Comparison of ENCODE assay signal across 24 cellular contexts in the genomic region with DNA sequence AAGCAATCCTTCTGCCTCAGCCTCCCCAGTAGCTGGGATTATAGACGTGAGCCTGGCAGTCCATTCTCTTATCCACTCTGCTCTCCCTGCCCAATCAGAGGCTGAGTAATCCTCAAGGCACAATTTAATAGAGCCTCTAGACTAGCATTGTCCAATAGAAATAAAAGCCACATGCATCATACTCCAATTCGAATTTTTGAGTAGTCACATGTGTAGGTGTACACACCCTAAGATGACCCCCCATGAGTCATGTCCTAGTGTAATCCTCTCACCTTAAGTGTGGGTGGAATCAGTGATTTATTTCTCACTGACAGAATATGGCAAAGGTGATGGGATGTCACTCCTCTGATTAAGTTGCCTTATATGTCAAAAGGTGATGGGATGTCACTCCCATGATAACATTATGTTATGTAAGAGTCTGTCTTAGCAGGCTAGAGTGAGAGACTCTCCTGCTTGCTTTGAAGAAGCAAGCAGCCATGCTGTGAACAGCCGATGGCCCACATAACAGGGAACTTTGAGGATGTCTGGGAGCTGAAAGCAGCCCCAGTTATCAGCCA.
DNase-seq lines count a peak whose midpoint lies in the region; ATAC-seq and TF ChIP-seq lines count a peak whose summit lies in the region.
"Had no signal": no experiment of that assay in that cellular context is flagged by ENCODE, and none has a peak within 500 bp of the region (broad histone marks: within the 10 kb centered on the region; RNA-seq: fewer than 3 reads in every experiment).

No MANE protein-coding gene starts in this region.

- no peak overlapping the region for H3K27ac Mint-ChIP-seq in natural killer cell
- H3K27ac Mint-ChIP-seq: CD4-positive, CD25-positive, alpha-beta regulatory T cell; H9 had no signal

- DNase-seq in PC-3 (peak; percentile 16), SW480 (ENCODE audit: low spot score) (peak; percentile 69), epithelial cell of esophagus (ENCODE audit: low read depth) (peak; percentile 74), psoas muscle (no peak), natural killer cell (no peak), PC-9 (no peak), right lobe of liver (no peak)
- DNase-seq: BE2C; CD4-positive, CD25-positive, alpha-beta regulatory T cell; EL; GF-D8; GM23248; H9; MM.1S; NCI-H1092; NCI-H1436; NCI-H187 treated with DMSO at 0.1 percent for 48 hours; NCI-H2107; NCI-H446 treated with DMSO at 0.1 percent for 48 hours; NCI-H526 treated with DMSO at 0.1 percent for 48 hours; OCI-M1; RPMI8226; SIG-M5; SK-N-SH had no signal

- H3K4me2 ChIP-seq in PC-3 (ENCODE audit: low read length): no peak overlapping the region
- H3K4me2 ChIP-seq in PC-9: no peak overlapping the region
- H3K4me2 ChIP-seq: SK-N-SH had no signal

- intact Hi-C loops in PC-3 (cut with micrococcal nuclease): no loop called here
- intact Hi-C loops in psoas muscle (cut with DNase I): no loop called here
- intact Hi-C loops in natural killer cell (cut with micrococcal nuclease): no loop called here
- intact Hi-C loops in PC-9 (cut with micrococcal nuclease; ENCODE audit: unreplicated experiment): no loop called here
- intact Hi-C loops in right lobe of liver (cut with DNase I): no loop called here

- H3K9ac ChIP-seq in PC-3 (ENCODE audit: low read length): no peak overlapping the region
- H3K9ac ChIP-seq: GM23248, SK-N-SH had no signal

- no peak for TF ChIP-seq POLR2A in right lobe of liver (IDR thresholded peaks at IDR 0.05)

- TF ChIP-seq CTCF in PC-3 (conservative IDR thresholded peaks at IDR 0.05; ENCODE audit: low read depth, low read length) (no peak), epithelial cell of esophagus (IDR thresholded peaks at IDR 0.05; ENCODE audit: insufficient read depth, low read depth, low read length, missing control alignments) (no peak), psoas muscle (IDR thresholded peaks at IDR 0.05) (no peak), natural killer cell (IDR thresholded peaks at IDR 0.05) (no peak), PC-9 (conservative IDR thresholded peaks at IDR 0.05) (no peak), right lobe of liver (IDR thresholded peaks at IDR 0.05) (no peak)

- H3K9me3 ChIP-seq in PC-3 (ENCODE audit: low read length) (no peaks in the 10 kb centered on the region), psoas muscle (peaks cover 8% of the 10 kb centered on the region), PC-9 (ENCODE audit: insufficient read depth, low read depth) (peaks cover 5% of the 10 kb centered on the region; the same call in 1 of the 2 replicates), right lobe of liver (no peaks in the 10 kb centered on the region)
- H3K9me3 ChIP-seq: BE2C, SK-N-SH had no signal

- POLR2A ChIA-PET in PC-3 (lab: Charles Lee; ENCODE audit: unreplicated experiment) (no interaction called here), PC-9 (lab: Charles Lee; ENCODE audit: unreplicated experiment) (no interaction called here)

- H3K79me2 ChIP-seq in PC-3 (ENCODE audit: low read length): no peaks in the 10 kb centered on the region
- no peaks in the 10 kb centered on the region for H3K79me2 ChIP-seq in PC-9 (ENCODE audit: low read depth)

- H3K27me3 ChIP-seq in PC-3 (ENCODE audit: low read length) (no peaks in the 10 kb centered on the region), psoas muscle (ENCODE audit: insufficient read depth in 3 of 3, low read length in 2 of 3) (no peaks in the 10 kb centered on the region), PC-9 (ENCODE audit: insufficient read depth, low read depth) (no peaks in the 10 kb centered on the region), right lobe of liver (no peaks in the 10 kb centered on the region)
- H3K27me3 ChIP-seq: BE2C had no signal

- H2AFZ ChIP-seq in PC-3 (ENCODE audit: low read length): no peak overlapping the region
- no peak overlapping the region for H2AFZ ChIP-seq in PC-9
- H2AFZ ChIP-seq: GM23248 had no signal

- no peak for ATAC-seq in PC-3
- peak in 3 of 4 donors; percentile 36 to 83 (median 51) for ATAC-seq in psoas muscle
- ATAC-seq in natural killer cell: no peak
- ATAC-seq in right lobe of liver: no peak

- 89 to 93% (median 90%) methylated on average over 3 of the region's 3 CpGs for WGBS in psoas muscle, 3 donors
- 70% methylated on average over 2 of the region's 3 CpGs for WGBS in right lobe of liver (ENCODE audit: insufficient coverage, low coverage, low lambda C conversion rate, missing lambda C conversion rate)

- BruUV-seq in PC-3 (replicated peaks; lab: Mats Ljungman, UMichigan): no TSS peak
- BruUV-seq in PC-9 (replicated peaks; lab: Mats Ljungman, UMichigan): no TSS peak

- H3K27ac ChIP-seq in PC-3 (ENCODE audit: low read length): no peak overlapping the region
- no peak overlapping the region for H3K27ac ChIP-seq in psoas muscle
- no peak overlapping the region for H3K27ac ChIP-seq in PC-9
- H3K27ac ChIP-seq in right lobe of liver: no peak overlapping the region
- H3K27ac ChIP-seq: GM23248 had no signal

- H3K4me3 ChIP-seq in PC-3 (ENCODE audit: low read length): no peak overlapping the region
- H3K4me3 ChIP-seq in epithelial cell of esophagus (ENCODE audit: low read length): no peak overlapping the region
- H3K4me3 ChIP-seq in psoas muscle: no peak overlapping the region
- no peak overlapping the region for H3K4me3 ChIP-seq in PC-9
- no peak overlapping the region for H3K4me3 ChIP-seq in right lobe of liver
- H3K4me3 ChIP-seq: GM23248 had no signal

- H3K4me3 Mint-ChIP-seq in natural killer cell: no peak overlapping the region
- H3K4me3 Mint-ChIP-seq: CD4-positive, CD25-positive, alpha-beta regulatory T cell; H9 had no signal

- peaks cover 2 to 13% of the 10 kb centered on the region in 2 donors for H3K27me3 Mint-ChIP-seq in natural killer cell (ENCODE audit: low read depth in 2 of 2)
- H3K27me3 Mint-ChIP-seq: CD4-positive, CD25-positive, alpha-beta regulatory T cell had no signal

- CTCF ChIA-PET in PC-3 (lab: Charles Lee): no interaction called here
- CTCF ChIA-PET in PC-9 (lab: Charles Lee): no interaction called here

- H3F3A ChIP-seq in PC-3 (ENCODE audit: low read length, unreplicated experiment): no peaks in the 10 kb centered on the region
- no peaks in the 10 kb centered on the region for H3F3A ChIP-seq in PC-9 (ENCODE audit: insufficient read depth, low read depth)

- H3K9me2 ChIP-seq in PC-3 (replicated peaks; ENCODE audit: low read length): no peaks in the 10 kb centered on the region
- H3K9me2 ChIP-seq in PC-9 (ENCODE audit: insufficient read depth): no peaks in the 10 kb centered on the region
- H3K9me2 ChIP-seq: SK-N-SH had no signal

- H3K36me3 ChIP-seq in PC-3 (ENCODE audit: low read depth, low read length) (no peaks in the 10 kb centered on the region), psoas muscle (ENCODE audit: insufficient read depth in 1 of 2, low read depth in 1 of 2) (no peaks in the 10 kb centered on the region), PC-9 (ENCODE audit: low read depth) (no peaks in the 10 kb centered on the region), right lobe of liver (no peaks in the 10 kb centered on the region)
- H3K36me3 ChIP-seq: BE2C had no signal

- H3K36me3 Mint-ChIP-seq in natural killer cell: peaks cover 10% of the 10 kb centered on the region
- H3K36me3 Mint-ChIP-seq: CD4-positive, CD25-positive, alpha-beta regulatory T cell had no signal

- H3K4me1 ChIP-seq in PC-3 (ENCODE audit: insufficient read depth, low read length): no peaks in the 10 kb centered on the region
- H3K4me1 ChIP-seq in psoas muscle: no peaks in the 10 kb centered on the region
- no peaks in the 10 kb centered on the region for H3K4me1 ChIP-seq in PC-9 (replicated peaks; ENCODE audit: insufficient read depth)
- H3K4me1 ChIP-seq in right lobe of liver: no peaks in the 10 kb centered on the region
- H3K4me1 ChIP-seq: BE2C had no signal

- no peaks in the 10 kb centered on the region for H3K4me1 Mint-ChIP-seq in natural killer cell
- H3K4me1 Mint-ChIP-seq: CD4-positive, CD25-positive, alpha-beta regulatory T cell had no signal

- no peaks in the 10 kb centered on the region for H4K20me1 ChIP-seq in PC-3 (ENCODE audit: low read length)
- H4K20me1 ChIP-seq in PC-9 (ENCODE audit: insufficient read depth): no peaks in the 10 kb centered on the region

- peaks cover 0 to 2% of the 10 kb centered on the region in 2 donors for H3K9me3 Mint-ChIP-seq in natural killer cell

Comparison
In these comparisons a context has a peak if more than half of its experiments do, and no peak if none do; other contexts are left out.
1. ATAC-seq: peak in psoas muscle (3 of 4); none in PC-3 (single experiment), natural killer cell (0 of 3) and right lobe of liver (0 of 4).
2. DNase-seq: peak in PC-3 (single experiment), SW480 (single experiment) and epithelial cell of esophagus (single experiment); none in psoas muscle (0 of 2), natural killer cell (single experiment), PC-9 (0 of 2) and right lobe of liver (0 of 3).